Comparison of ENCODE assay signal across 9 cellular contexts in the genomic region with DNA sequence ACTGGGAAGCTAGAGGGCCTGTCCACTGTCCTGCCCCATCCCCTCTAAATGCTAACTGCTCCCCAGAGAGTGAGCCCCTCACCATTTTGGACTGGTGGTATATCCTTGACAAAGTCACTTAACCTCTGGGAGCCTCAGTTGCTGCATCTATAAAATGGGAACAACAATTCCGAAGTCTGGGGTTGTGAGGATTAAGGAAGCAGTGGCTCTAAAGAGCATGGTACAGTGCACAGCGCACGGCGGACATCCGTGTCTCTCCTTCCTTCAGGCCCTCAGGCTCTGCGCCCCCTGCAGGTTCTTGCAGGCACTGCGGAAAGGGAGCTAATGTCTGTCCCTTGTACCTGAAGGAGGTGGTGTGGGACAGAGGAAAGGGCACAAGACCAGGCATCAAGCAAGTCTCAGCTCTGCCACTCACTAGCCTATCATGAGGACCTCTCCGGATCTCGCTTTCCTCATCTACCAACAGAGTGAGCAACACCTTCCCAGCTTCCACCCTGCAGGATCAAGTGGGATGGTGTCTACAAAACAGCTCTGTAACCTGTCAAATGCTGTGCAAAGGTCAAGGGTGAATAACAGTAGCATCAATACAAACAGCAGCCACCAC. TPM values are rescaled to one million over a fixed set of nuclear protein-coding genes. Genes with fewer than 3 reads are reported as not detected.
DNase-seq lines count a peak whose midpoint lies in the region; ATAC-seq and TF ChIP-seq lines count a peak whose summit lies in the region.
"Had no signal": no experiment of that assay in that cellular context is flagged by ENCODE, and none has a peak within 500 bp of the region (broad histone marks: within the 10 kb centered on the region; RNA-seq: fewer than 3 reads in every experiment).

No MANE protein-coding gene starts in this region.

- CTCF ChIA-PET in RWPE1 (lab: Yijun Ruan, JAX), result interaction anchor here (0.5 to 4.8 kb wide), 18 partner anchors 9 to 247 kb away, joined by 3 to 25 read pairs (median 4); no protein-coding TSS in a partner anchor

- 65 to 73% methylated on average over 9 of the region's 9 CpGs for WGBS in sigmoid colon, 2 donors

- peaks cover 9% of the 10 kb centered on the region for H3K27me3 Mint-ChIP-seq in GM23338 (ENCODE audit: insufficient read depth, low read depth, poor library complexity)

- H3K9me3 ChIP-seq in cardiac muscle cell (ENCODE audit: low read depth) (no peaks in the 10 kb centered on the region), sigmoid colon (no peaks in the 10 kb centered on the region)

- H3K4me3 ChIP-seq in GM23338, result no peak overlapping the region
- no peak overlapping the region for H3K4me3 ChIP-seq in cardiac muscle cell
- no peak overlapping the region for H3K4me3 ChIP-seq in sigmoid colon
- H3K4me3 ChIP-seq: skin epidermis had no signal

- H3K4me1 ChIP-seq in GM23338 (ENCODE audit: insufficient read depth) (no peaks in the 10 kb centered on the region), cardiac muscle cell (ENCODE audit: low read depth) (peaks cover 10% of the 10 kb centered on the region), sigmoid colon (peaks cover 0 to 20% (median 19%) of the 10 kb centered on the region in 4 donors)

- 0 out of 2 replicates have a peak, but pooled peaks cover 5% of the 10 kb centered on the region for H4K20me1 ChIP-seq in GM23338 (replicated peaks; ENCODE audit: insufficient read depth)

- H3K27me3 ChIP-seq in GM23338 (ENCODE audit: insufficient read depth) (no peaks in the 10 kb centered on the region), cardiac muscle cell (no peaks in the 10 kb centered on the region), sigmoid colon (no peaks in the 10 kb centered on the region)

- no peak overlapping the region for H3K27ac Mint-ChIP-seq in GM23338

- intact Hi-C loops in sigmoid colon (cut with DNase I), result no loop called here

- DNase-seq in AML-193 (lab: John Stamatoyannopoulos, UW) (peak; percentile 9 to 36), GM23338 (ENCODE audit: low spot score) (peak; percentile 94), RWPE1 (ENCODE audit: low spot score) (no peak), cardiac muscle cell (ENCODE audit: low read depth in 1 of 2, low spot score in 1 of 2) (peak; percentile 65 to 72), sigmoid colon (peak; percentile 86), mesenteric fat pad (ENCODE audit: low spot score) (no peak)
- DNase-seq in activated effector memory CD4-positive, alpha-beta T cell treated with Interleukin-2 at 50 U/mL for 16 hours, result peak; percentile 72

- no peaks in the 10 kb centered on the region for H3F3A ChIP-seq in GM23338 (replicated peaks; ENCODE audit: low read depth)

- no peak overlapping the region for H3K4me2 ChIP-seq in GM23338

- TF ChIP-seq POLR2A in sigmoid colon (IDR thresholded peaks at IDR 0.05), result no peak

- H3K4me3 Mint-ChIP-seq in GM23338, result no peak overlapping the region

- H2AFZ ChIP-seq in GM23338, result no peak overlapping the region

- no peaks in the 10 kb centered on the region for H3K9me2 ChIP-seq in GM23338 (ENCODE audit: insufficient read depth)

- peak; percentile 96 for ATAC-seq in GM23338
- no peak for ATAC-seq in GM21723 (IDR thresholded peaks at IDR 0.05; ENCODE audit: unreplicated experiment)

- no peak for TF ChIP-seq EP300 in sigmoid colon (IDR thresholded peaks at IDR 0.05)

- no peaks in the 10 kb centered on the region for H3K9me3 Mint-ChIP-seq in GM23338

- H3K36me3 ChIP-seq in GM23338 (ENCODE audit: insufficient read depth) (no peaks in the 10 kb centered on the region), cardiac muscle cell (peaks cover 7% of the 10 kb centered on the region), sigmoid colon (peaks cover 24 to 84% (median 48%) of the 10 kb centered on the region in 4 donors)

- TF ChIP-seq CTCF in GM23338 (conservative IDR thresholded peaks at IDR 0.05; ENCODE audit: low read depth in 2 of 2) (peak; percentile 97 to 100), RWPE1 (conservative IDR thresholded peaks at IDR 0.05; ENCODE audit: low read depth) (peak; percentile 74), cardiac muscle cell (IDR thresholded peaks at IDR 0.05; ENCODE audit: low read depth, low read length) (peak; percentile 95), sigmoid colon (IDR thresholded peaks at IDR 0.05) (peak; percentile 62 to 85 (median 71))

- H3K79me2 ChIP-seq in GM23338 (replicated peaks; ENCODE audit: insufficient read depth), result no peaks in the 10 kb centered on the region

- POLR2A ChIA-PET in RWPE1 (lab: Yijun Ruan, JAX; ENCODE audit: low non-redundant PET), result no interaction called here

- H3K4me1 Mint-ChIP-seq in GM23338, result no peaks in the 10 kb centered on the region

- peaks cover 9% of the 10 kb centered on the region; the same call in 2 of the 3 replicates for H3K36me3 Mint-ChIP-seq in GM23338 (ENCODE audit: low read depth)

- H3K27ac ChIP-seq in GM23338 (ENCODE audit: low read depth), result no peak overlapping the region
- H3K27ac ChIP-seq in RWPE1, result peak overlapping the region; percentile 8; the same call in 1 of the 2 replicates
- no peak overlapping the region for H3K27ac ChIP-seq in cardiac muscle cell
- no peak overlapping the region for H3K27ac ChIP-seq in sigmoid colon

TF ChIP-seq in GM23338, 12 proteins besides CTCF, POLR2A, EP300 and RAD21:
- TF ChIP-seq ZNF331 (CRISPR knock-in tag; IDR thresholded peaks at IDR 0.05; ENCODE audit: low read depth), result no peak

RNA-seq across cellular contexts. Expression of a gene that starts 20.1 kb away (rescaled TPM):
- total RNA-seq in GM23338 (2014; rRNA removed; shearing (Covaris generic)), result 45.0 and 48.0 TPM in 2 replicates
- polyA plus RNA-seq in GM23338 (2016; fragmentation: Nextera tagmentation; extraction: Ambion mirVana) (10.4 and 11.0 TPM in 2 replicates), cardiac muscle cell (42.4 and 57.8 TPM in 2 replicates), sigmoid colon (10 to 100 TPM; 10.2 to 73.8 (median 13.6) TPM)
- total RNA-seq in cardiac muscle cell (43.8 and 59.1 TPM in 2 replicates), sigmoid colon (100 to 1,000 TPM in 1 of 4 donors, 10 to 100 TPM in 3; 62.9 to 112 (median 80.8) TPM), mesenteric fat pad (156 TPM)

Comparison
In these comparisons a context has a peak if more than half of its experiments do, and no peak if none do; other contexts are left out.
1. DNase-seq: peak in AML-193 (2 of 2), GM23338 (single experiment), activated effector memory CD4-positive, alpha-beta T cell treated with Interleukin-2 at 50 U/mL for 16 hours (single experiment), cardiac muscle cell (2 of 2) and sigmoid colon (single experiment); none in RWPE1 (single experiment) and mesenteric fat pad (single experiment).
2. Peak in every context shown above with its lines, with median percentiles within 50 percentile points of each other: CTCF ChIP-seq.